Comparison of ENCODE assay signal across 25 cellular contexts in genomic region chr17:38663964-38664644, GRCh38. TPM values are rescaled to one million over a fixed set of nuclear protein-coding genes. Genes with fewer than 3 reads are reported as not detected.
DNase-seq lines count a peak whose midpoint lies in the region; ATAC-seq, FAIRE-seq and TF ChIP-seq lines count a peak whose summit lies in the region.
"Had no signal": no experiment of that assay in that cellular context is flagged by ENCODE, and none has a peak within 500 bp of the region (broad histone marks: within the 10 kb centered on the region; RNA-seq: fewer than 3 reads in every experiment).

No MANE protein-coding gene starts in this region.

- no peaks in the 10 kb centered on the region for H4K20me1 ChIP-seq in astrocyte (ENCODE audit: insufficient read depth, low read length)

- H3K4me3 ChIP-seq in HEK293 (ENCODE audit: low read depth, low read length) (no peak overlapping the region), astrocyte (ENCODE audit: insufficient read depth, low read depth, low read length) (no peak overlapping the region)
- H3K4me3 ChIP-seq: PC-9, SJSA1 had no signal

- H3K9me3 ChIP-seq in HEK293 (ENCODE audit: control insufficient read depth, insufficient read depth, low read depth, low read length) (no peaks in the 10 kb centered on the region), astrocyte (ENCODE audit: insufficient read depth, low read depth, low read length) (no peaks in the 10 kb centered on the region)
- H3K9me3 ChIP-seq: BE2C, SJSA1 had no signal

- POLR2A ChIA-PET in HEK293 (lab: Yijun Ruan, JAX): no interaction called here

- FAIRE-seq in astrocyte (lab: Jason Lieb, UNC): no peak
- FAIRE-seq: GM12891 had no signal

- H3K79me2 ChIP-seq in astrocyte (ENCODE audit: insufficient read depth, low read length): no peaks in the 10 kb centered on the region

- DNase-seq in D341Med (ENCODE audit: low spot score): peak; percentile 21
- DNase-seq in astrocyte (ENCODE audit: low read depth): no peak
- no peak for DNase-seq in neural crest cell (ENCODE audit: low read depth, low spot score)
- DNase-seq in 8988T: no peak
- no peak for DNase-seq in activated CD4-positive, alpha-beta T cell treated with anti-CD3 and anti-CD28 coated beads, Interleukin-2, amount 10 ng/mL, durations not matched to agents 24 days and 14 days
- DNase-seq: ACHN; BE2C; CD8-positive, alpha-beta memory T cell; DMS79 treated with DMSO at 0.1 percent for 48 hours; GF-D8; H7; HFFc6; Kasumi-1; MM.1S; NCI-H2029; NCI-H446 treated with DMSO at 0.1 percent for 48 hours; NCI-H526 treated with DMSO at 0.1 percent for 48 hours; PC-9; Right ventricle myocardium superior; RPMI8226 had no signal

- H3K4me2 ChIP-seq in astrocyte (ENCODE audit: low read length): no peak overlapping the region
- H3K4me2 ChIP-seq: PC-9 had no signal

- CTCF ChIA-PET in HEK293 (lab: Yijun Ruan, JAX): interaction anchor here (0.5 to 11.9 kb wide), 36 partner anchors 8 to 501 kb away, joined by 3 to 254 read pairs (median 5); no protein-coding TSS in a partner anchor

- H3K27ac Mint-ChIP-seq in astrocyte (ENCODE audit: unreplicated experiment) (peak overlapping the region; percentile 75), neural crest cell (ENCODE audit: unreplicated experiment) (peak overlapping the region; percentile 1)
- H3K27ac Mint-ChIP-seq in activated CD4-positive, alpha-beta T cell treated with anti-CD3 and anti-CD28 coated beads, Interleukin-2, amount 10 ng/mL, durations not matched to agents 24 days and 14 days: no peak overlapping the region
- H3K27ac Mint-ChIP-seq: CD8-positive, alpha-beta memory T cell; HFFc6 had no signal

- H3K4me1 Mint-ChIP-seq in astrocyte (ENCODE audit: low read depth, unreplicated experiment): peaks cover 2% of the 10 kb centered on the region
- H3K4me1 Mint-ChIP-seq in neural crest cell: peaks cover 18% of the 10 kb centered on the region
- H3K4me1 Mint-ChIP-seq in activated CD4-positive, alpha-beta T cell treated with anti-CD3 and anti-CD28 coated beads, Interleukin-2, amount 10 ng/mL, durations not matched to agents 24 days and 14 days: peaks cover 4% of the 10 kb centered on the region

- no peak overlapping the region for H3K9ac ChIP-seq in astrocyte (ENCODE audit: low read length)

- ATAC-seq in GM21515 (IDR thresholded peaks at IDR 0.05; ENCODE audit: unreplicated experiment): no peak

- H3K4me3 Mint-ChIP-seq in astrocyte (ENCODE audit: unreplicated experiment) (no peak overlapping the region), neural crest cell (no peak overlapping the region)
- H3K4me3 Mint-ChIP-seq in activated CD4-positive, alpha-beta T cell treated with anti-CD3 and anti-CD28 coated beads, Interleukin-2, amount 10 ng/mL, durations not matched to agents 24 days and 14 days: no peak overlapping the region
- H3K4me3 Mint-ChIP-seq: CD8-positive, alpha-beta memory T cell; HFFc6 had no signal

- intact Hi-C loops in activated CD4-positive, alpha-beta T cell treated with anti-CD3 and anti-CD28 coated beads, Interleukin-2, amount 10 ng/mL, durations not matched to agents 24 days and 14 days (cut with micrococcal nuclease): no loop called here

- no peak overlapping the region for H3K27ac ChIP-seq in HEK293 (ENCODE audit: extremely low read depth, low read depth, low read length)
- no peak overlapping the region for H3K27ac ChIP-seq in astrocyte (ENCODE audit: low read depth, low read length)
- H3K27ac ChIP-seq: HL-60, PC-9, SJSA1 had no signal

- no peak overlapping the region for H2AFZ ChIP-seq in astrocyte (ENCODE audit: low read depth, low read length)
- H2AFZ ChIP-seq: PC-9 had no signal

- no peaks in the 10 kb centered on the region for H3K36me3 Mint-ChIP-seq in astrocyte (ENCODE audit: low read depth, unreplicated experiment)
- no peaks in the 10 kb centered on the region for H3K36me3 Mint-ChIP-seq in neural crest cell (ENCODE audit: low read depth)
- no peaks in the 10 kb centered on the region for H3K36me3 Mint-ChIP-seq in activated CD4-positive, alpha-beta T cell treated with anti-CD3 and anti-CD28 coated beads, Interleukin-2, amount 10 ng/mL, durations not matched to agents 24 days and 14 days (ENCODE audit: low read depth)
- H3K36me3 Mint-ChIP-seq: CD8-positive, alpha-beta memory T cell had no signal

- H3K27me3 Mint-ChIP-seq in astrocyte (ENCODE audit: low read depth, unreplicated experiment): peaks cover 53% of the 10 kb centered on the region
- H3K27me3 Mint-ChIP-seq in neural crest cell (ENCODE audit: low read depth): peaks cover 14% of the 10 kb centered on the region
- H3K27me3 Mint-ChIP-seq in activated CD4-positive, alpha-beta T cell treated with anti-CD3 and anti-CD28 coated beads, Interleukin-2, amount 10 ng/mL, durations not matched to agents 24 days and 14 days: peaks cover 37% of the 10 kb centered on the region

- H3K4me1 ChIP-seq in HEK293 (ENCODE audit: control insufficient read depth, insufficient read depth, low read length) (no peaks in the 10 kb centered on the region), astrocyte (ENCODE audit: insufficient read depth, low read length) (no peaks in the 10 kb centered on the region)
- H3K4me1 ChIP-seq: BE2C, SJSA1 had no signal

- no peaks in the 10 kb centered on the region for H3K36me3 ChIP-seq in HEK293 (ENCODE audit: control insufficient read depth in 2 of 2, insufficient read depth in 1 of 2, low read length in 2 of 2)
- no peaks in the 10 kb centered on the region for H3K36me3 ChIP-seq in astrocyte (ENCODE audit: insufficient read depth, low read length)
- H3K36me3 ChIP-seq: BE2C, SJSA1 had no signal

- peaks cover 11% of the 10 kb centered on the region for H3K27me3 ChIP-seq in astrocyte (ENCODE audit: insufficient read depth, low read length)
- H3K27me3 ChIP-seq: BE2C had no signal

- TF ChIP-seq CTCF in HEK293 (tag by site-specific recombination; IDR thresholded peaks at IDR 0.05): no peak
- TF ChIP-seq CTCF in astrocyte (IDR thresholded peaks at IDR 0.05; ENCODE audit: insufficient read depth, low read depth, low read length): no peak
- no peak for TF ChIP-seq CTCF in neural crest cell (conservative IDR thresholded peaks at IDR 0.05)

- H3K9me3 Mint-ChIP-seq in astrocyte (ENCODE audit: unreplicated experiment) (no peaks in the 10 kb centered on the region), neural crest cell (no peaks in the 10 kb centered on the region)
- H3K9me3 Mint-ChIP-seq in activated CD4-positive, alpha-beta T cell treated with anti-CD3 and anti-CD28 coated beads, Interleukin-2, amount 10 ng/mL, durations not matched to agents 24 days and 14 days: no peaks in the 10 kb centered on the region
- H3K9me3 Mint-ChIP-seq: CD8-positive, alpha-beta memory T cell; HFFc6 had no signal

TF ChIP-seq in HEK293, 187 proteins besides CTCF, POLR2A, EP300 and RAD21 (continues in another document):
- TF ChIP-seq ZNF114 (tag by site-specific recombination; IDR thresholded peaks at IDR 0.05): no peak
- TF ChIP-seq, protein P1, sequence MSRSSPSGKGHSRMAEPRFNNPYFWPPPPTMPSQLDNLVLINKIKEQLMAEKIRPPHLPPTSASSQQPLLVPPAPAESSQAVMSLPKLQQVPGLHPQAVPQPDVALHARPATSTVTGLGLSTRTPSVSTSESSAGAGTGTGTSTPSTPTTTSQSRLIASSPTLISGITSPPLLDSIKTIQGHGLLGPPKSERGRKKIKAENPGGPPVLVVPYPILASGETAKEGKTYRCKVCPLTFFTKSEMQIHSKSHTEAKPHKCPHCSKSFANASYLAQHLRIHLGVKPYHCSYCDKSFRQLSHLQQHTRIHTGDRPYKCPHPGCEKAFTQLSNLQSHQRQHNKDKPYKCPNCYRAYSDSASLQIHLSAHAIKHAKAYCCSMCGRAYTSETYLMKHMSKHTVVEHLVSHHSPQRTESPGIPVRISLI (tag by site-specific recombination; IDR thresholded peaks at IDR 0.05): no peak
- no peak for TF ChIP-seq ZNF2 (tag by site-specific recombination; IDR thresholded peaks at IDR 0.05)
- TF ChIP-seq ZFHX2 (tag by site-specific recombination; conservative IDR thresholded peaks at IDR 0.05): peak; percentile 58
- no peak for TF ChIP-seq ZNF629 (tag by site-specific recombination; IDR thresholded peaks at IDR 0.05)
- TF ChIP-seq ZNF521 (tag by site-specific recombination; IDR thresholded peaks at IDR 0.05): no peak
- no peak for TF ChIP-seq ZNF785 (tag by site-specific recombination; IDR thresholded peaks at IDR 0.05)
- no peak for TF ChIP-seq ZNF768 (tag by site-specific recombination; IDR thresholded peaks at IDR 0.05)
- TF ChIP-seq ZNF473 (tag by site-specific recombination; IDR thresholded peaks at IDR 0.05): no peak
- peak; percentile 52; the same call in 1 of the 2 replicates for TF ChIP-seq EGR2 (tag by site-specific recombination; IDR thresholded peaks at IDR 0.05; ENCODE audit: low read depth)
- no peak for TF ChIP-seq ZFP69B (tag by site-specific recombination; IDR thresholded peaks at IDR 0.05)
- TF ChIP-seq, protein P2, sequence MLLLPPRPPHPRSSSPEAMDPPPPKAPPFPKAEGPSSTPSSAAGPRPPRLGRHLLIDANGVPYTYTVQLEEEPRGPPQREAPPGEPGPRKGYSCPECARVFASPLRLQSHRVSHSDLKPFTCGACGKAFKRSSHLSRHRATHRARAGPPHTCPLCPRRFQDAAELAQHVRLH (tag by site-specific recombination; IDR thresholded peaks at IDR 0.05): 0 out of 2 replicates have a peak, but pooled peaks have one; percentile 19
- no peak for TF ChIP-seq ZNF561 (tag by site-specific recombination; IDR thresholded peaks at IDR 0.05; ENCODE audit: borderline replicate concordance)
- no peak for TF ChIP-seq KLF8 (tag by site-specific recombination; IDR thresholded peaks at IDR 0.05)
- peak; percentile 39 for TF ChIP-seq GLIS1 (tag by site-specific recombination; IDR thresholded peaks at IDR 0.05)
- TF ChIP-seq ZNF341 (tag by site-specific recombination; IDR thresholded peaks at IDR 0.05; ENCODE audit: low read depth): no peak

RNA-seq across cellular contexts. Expression of gene EPOP, which starts 10.7 kb away (rescaled TPM):
- total RNA-seq in astrocyte: 2.4 and 4.1 TPM in 2 replicates
- 13.0 and 13.8 TPM in 2 replicates for total RNA-seq in neural crest cell
- total RNA-seq in activated CD4-positive, alpha-beta T cell treated with anti-CD3 and anti-CD28 coated beads, Interleukin-2, amount 10 ng/mL, durations not matched to agents 24 days and 14 days: 52.1 and 54.9 TPM in 2 replicates

RNA-seq across cellular contexts. Expression of gene MLLT6, which starts 41.0 kb away (rescaled TPM):
- total RNA-seq in astrocyte (18.1 and 20.9 TPM in 2 replicates), neural crest cell (79.6 and 85.1 TPM in 2 replicates)
- 243 and 248 TPM in 2 replicates for total RNA-seq in activated CD4-positive, alpha-beta T cell treated with anti-CD3 and anti-CD28 coated beads, Interleukin-2, amount 10 ng/mL, durations not matched to agents 24 days and 14 days

RNA-seq across cellular contexts. Expression of gene SRCIN1, which starts 58.4 kb away (rescaled TPM):
- 0.75 and 1.5 TPM in 2 replicates for total RNA-seq in astrocyte
- total RNA-seq in neural crest cell: 8.4 and 8.6 TPM in 2 replicates
- total RNA-seq in activated CD4-positive, alpha-beta T cell treated with anti-CD3 and anti-CD28 coated beads, Interleukin-2, amount 10 ng/mL, durations not matched to agents 24 days and 14 days: 0.21 and 0.26 TPM in 2 replicates
- total RNA-seq: HFFc6, SJSA1 had no signal
